Comparison of ENCODE assay signal across 1 cellular context in the genomic region with DNA sequence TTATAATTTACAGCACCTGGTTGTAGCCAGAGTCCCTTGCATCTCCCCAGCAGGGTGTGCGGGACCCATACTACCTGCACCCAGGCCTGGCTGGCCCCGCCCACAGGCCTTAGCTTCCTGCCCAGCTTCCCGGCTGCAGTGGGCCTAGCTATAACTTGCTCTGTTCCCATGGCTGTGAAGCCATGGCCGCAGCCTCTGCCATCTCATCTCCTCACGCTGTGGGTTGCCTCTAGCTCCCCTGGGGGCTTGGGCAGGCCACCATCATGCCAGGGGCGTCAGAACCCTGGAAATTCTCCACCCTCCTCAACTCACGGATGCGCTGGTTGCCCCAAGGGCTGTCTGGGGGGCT.
TF ChIP-seq lines count a peak whose summit lies in the region.

No MANE protein-coding gene starts in this region.

TF ChIP-seq in IMR-90, 13 proteins besides CTCF, POLR2A, EP300 and RAD21:
- TF ChIP-seq CEBPB (IDR thresholded peaks at IDR 0.05; ENCODE audit: low read depth, low read length) (no peak), RFX5 (IDR thresholded peaks at IDR 0.05; ENCODE audit: low read depth, low read length) (no peak), USF2 (IDR thresholded peaks at IDR 0.05; ENCODE audit: low read depth, low read length) (no peak), SMC3 (IDR thresholded peaks at IDR 0.05; ENCODE audit: low read depth, low read length) (no peak), MAZ (IDR thresholded peaks at IDR 0.05; ENCODE audit: borderline replicate concordance, low read depth, low read length) (no peak), FOS (IDR thresholded peaks at IDR 0.05; ENCODE audit: low read depth, low read length) (no peak), NFE2L2 (IDR thresholded peaks at IDR 0.05; ENCODE audit: low read depth, low read length) (no peak), CHD1 (IDR thresholded peaks at IDR 0.05; ENCODE audit: low read depth, low read length) (no peak), MXI1 (IDR thresholded peaks at IDR 0.05; ENCODE audit: borderline replicate concordance, low read depth, low read length) (no peak), BHLHE40 (IDR thresholded peaks at IDR 0.05; ENCODE audit: low read depth, low read length) (no peak), RCOR1 (IDR thresholded peaks at IDR 0.05; ENCODE audit: insufficient replicate concordance, low read length) (no peak), MAFK (IDR thresholded peaks at IDR 0.05; ENCODE audit: low read depth, low read length) (no peak)
- TF ChIP-seq, protein P1, sequence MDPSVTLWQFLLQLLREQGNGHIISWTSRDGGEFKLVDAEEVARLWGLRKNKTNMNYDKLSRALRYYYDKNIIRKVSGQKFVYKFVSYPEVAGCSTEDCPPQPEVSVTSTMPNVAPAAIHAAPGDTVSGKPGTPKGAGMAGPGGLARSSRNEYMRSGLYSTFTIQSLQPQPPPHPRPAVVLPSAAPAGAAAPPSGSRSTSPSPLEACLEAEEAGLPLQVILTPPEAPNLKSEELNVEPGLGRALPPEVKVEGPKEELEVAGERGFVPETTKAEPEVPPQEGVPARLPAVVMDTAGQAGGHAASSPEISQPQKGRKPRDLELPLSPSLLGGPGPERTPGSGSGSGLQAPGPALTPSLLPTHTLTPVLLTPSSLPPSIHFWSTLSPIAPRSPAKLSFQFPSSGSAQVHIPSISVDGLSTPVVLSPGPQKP (IDR thresholded peaks at IDR 0.05; ENCODE audit: borderline replicate concordance, low read depth, low read length): no peak
TF ChIP-seq in IMR-90: peak in this region for 0.
